ENCODE assay signal across 16 cellular contexts in genomic region chr5:42887094-42887493, GRCh38.
DNase-seq lines count a peak whose midpoint lies in the region; ATAC-seq and TF ChIP-seq lines count a peak whose summit lies in the region.
"Had no signal": no experiment of that assay in that cellular context is flagged by ENCODE, and none has a peak within 500 bp of the region (broad histone marks: within the 10 kb centered on the region; RNA-seq: fewer than 3 reads in every experiment).

No MANE protein-coding gene starts in this region.

- intact Hi-C loops in mucosa of descending colon (cut with DNase I, micrococcal nuclease) = loop anchor here in 1 of 2 donors (5.0 kb wide), 1 partner anchor 120 kb away; no protein-coding TSS in a partner anchor

- CTCF ChIA-PET in RWPE1 (lab: Yijun Ruan, JAX) = no interaction called here

- no peak overlapping the region for H3K27ac ChIP-seq in RWPE1

- peaks cover 16% of the 10 kb centered on the region for H3K4me1 ChIP-seq in mucosa of descending colon (ENCODE audit: low read depth)

- peak; percentile 98 for ATAC-seq in mucosa of descending colon
- ATAC-seq in GM21723 (IDR thresholded peaks at IDR 0.05; ENCODE audit: unreplicated experiment) = no peak
- ATAC-seq in GM21360 (IDR thresholded peaks at IDR 0.05; ENCODE audit: unreplicated experiment) = no peak
- ATAC-seq: activated CD4-positive, alpha-beta T cell treated with anti-CD3 and anti-CD28 coated beads for 36 hours; activated CD8-positive, alpha-beta memory T cell treated with anti-CD3 and anti-CD28 coated beads, Interleukin-2, amount 10 ng/mL, durations not matched to agents 7 days and 5 days; K562 had no signal

- H3K36me3 ChIP-seq in mucosa of descending colon (ENCODE audit: low read depth) = no peaks in the 10 kb centered on the region

- no peak overlapping the region for H3K4me3 ChIP-seq in mucosa of descending colon
- H3K4me3 ChIP-seq: K562 had no signal

- DNase-seq in DMS153 (lab: John Stamatoyannopoulos, UW) (peak; percentile 98), HuH-7 (ENCODE audit: low spot score) (peak; percentile 22), RWPE1 (ENCODE audit: low spot score) (peak; percentile 64), mucosa of descending colon (peak; percentile 77 to 94 (median 80)), iPS-NIHi7 (ENCODE audit: extremely low spot score) (no peak)
- no peak for DNase-seq in activated naive CD4-positive, alpha-beta T cell (lab: John Stamatoyannopoulos, UW)
- DNase-seq: activated CD4-positive, alpha-beta T cell treated with anti-CD3 and anti-CD28 coated beads for 36 hours; activated CD8-positive, alpha-beta memory T cell treated with anti-CD3 and anti-CD28 coated beads, Interleukin-2, amount 10 ng/mL, durations not matched to agents 7 days and 5 days; activated naive CD4-positive, alpha-beta T cell treated with Interleukin-2 at 50 U/mL for 16 hours; foreskin melanocyte; GOT3; NCI-H1048; SK-N-SH had no signal

- H3K9me3 ChIP-seq in mucosa of descending colon = no peaks in the 10 kb centered on the region
- H3K9me3 ChIP-seq: SK-N-SH had no signal

- POLR2A ChIA-PET in RWPE1 (lab: Yijun Ruan, JAX; ENCODE audit: low non-redundant PET) = interaction anchor here (0.6 kb wide), 1 partner anchor 372 kb away, joined by 3 read pairs; no protein-coding TSS in a partner anchor

- TF ChIP-seq CTCF in RWPE1 (conservative IDR thresholded peaks at IDR 0.05; ENCODE audit: low read depth) (no peak), mucosa of descending colon (IDR thresholded peaks at IDR 0.05) (no peak)

Comparison
In these comparisons a context has a peak if more than half of its experiments do, and no peak if none do; other contexts are left out.
1. DNase-seq: peak in DMS153 (single experiment), HuH-7 (single experiment), RWPE1 (single experiment) and mucosa of descending colon (3 of 3); none in iPS-NIHi7 (single experiment) and activated naive CD4-positive, alpha-beta T cell (0 of 4).